Comparison of ENCODE assay signal across 8 cellular contexts in the genomic region with DNA sequence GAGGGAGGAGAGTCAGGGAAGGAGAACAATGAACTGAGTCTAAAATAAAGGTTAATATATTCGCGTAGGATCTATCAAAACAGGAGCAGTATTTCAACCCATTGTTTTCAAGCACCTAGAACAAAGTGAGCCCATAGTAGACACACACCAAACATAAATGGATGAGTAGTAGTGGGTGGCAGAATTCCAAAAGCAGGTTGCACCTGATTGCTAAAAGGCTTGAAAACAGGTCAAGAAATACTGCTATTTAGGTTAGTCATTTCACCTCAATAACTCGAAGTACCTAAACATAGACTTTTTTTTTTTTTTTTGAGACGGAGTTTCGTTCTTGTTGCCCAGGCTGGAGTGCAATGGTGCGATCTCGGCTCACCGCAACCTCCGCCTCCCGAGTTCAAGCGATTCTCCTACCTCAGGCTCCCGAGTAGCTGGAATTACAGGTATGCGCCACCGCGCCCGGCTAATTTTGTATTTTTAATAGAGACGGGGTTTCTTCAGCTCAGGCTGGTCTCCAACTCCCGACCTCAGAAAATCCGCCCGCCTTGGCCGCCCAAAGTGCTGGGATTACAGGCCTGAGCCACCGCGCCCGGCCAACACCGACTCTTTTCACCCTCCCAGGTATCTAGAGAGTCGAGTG. TPM values are rescaled to one million over a fixed set of nuclear protein-coding genes. Genes with fewer than 3 reads are reported as not detected.
A peak's percentile ranks its signal among the peaks of the same experiment; 100 is the strongest.
DNase-seq lines count a peak whose midpoint lies in the region; ATAC-seq and TF ChIP-seq lines count a peak whose summit lies in the region.

No MANE protein-coding gene starts in this region.

- no peak for DNase-seq in SK-N-SH
- no peak for DNase-seq in activated CD4-positive, alpha-beta memory T cell treated with anti-CD3 and anti-CD28 coated beads for 36 hours
- DNase-seq in stimulated activated naive B cell treated with anti-CD40 and anti-IgM and Interleukin-4, amounts not matched to agents 10 μg/mL and 1 μg/mL and 100 μg/mL, for 72 hours = no peak
- DNase-seq in NCI-H187 (lab: John Stamatoyannopoulos, UW) = no peak
- DNase-seq in activated CD4-positive, CD25-positive, alpha-beta regulatory T cell (lab: John Stamatoyannopoulos, UW) = no peak

- H3K4me1 Mint-ChIP-seq in activated CD4-positive, alpha-beta memory T cell treated with anti-CD3 and anti-CD28 coated beads for 36 hours (ENCODE audit: low read depth) = peaks cover 37% of the 10 kb centered on the region
- peaks cover 9 to 33% of the 10 kb centered on the region in 2 donors for H3K4me1 Mint-ChIP-seq in stimulated activated naive B cell treated with anti-CD40 and anti-IgM and Interleukin-4, amounts not matched to agents 10 μg/mL and 1 μg/mL and 100 μg/mL, for 72 hours

- peak overlapping the region; percentile 85 for H3K27ac Mint-ChIP-seq in activated CD4-positive, alpha-beta memory T cell treated with anti-CD3 and anti-CD28 coated beads for 36 hours
- H3K27ac Mint-ChIP-seq in stimulated activated naive B cell treated with anti-CD40 and anti-IgM and Interleukin-4, amounts not matched to agents 10 μg/mL and 1 μg/mL and 100 μg/mL, for 72 hours = peak overlapping the region; percentile 97

- TF ChIP-seq CTCF in SK-N-SH (IDR thresholded peaks at IDR 0.05) = no peak

- H3K9me3 ChIP-seq in SK-N-SH = no peaks in the 10 kb centered on the region
- H3K9me3 ChIP-seq in iPS-15b (ENCODE audit: control insufficient read depth, insufficient read depth, low read length) = no peaks in the 10 kb centered on the region

- H3K27me3 ChIP-seq in SK-N-SH (ENCODE audit: insufficient read depth) = no peaks in the 10 kb centered on the region
- H3K27me3 ChIP-seq in iPS-15b (ENCODE audit: control insufficient read depth, insufficient read depth, low read length) = no peaks in the 10 kb centered on the region

- H3K4me3 ChIP-seq in SK-N-SH (ENCODE audit: low read depth in 2 of 2, low read length in 1 of 2) (peak overlapping the region; percentile 78 to 93), iPS-15b (ENCODE audit: low read depth, low read length) (peak overlapping the region; percentile 88)

- H3K79me2 ChIP-seq in SK-N-SH (ENCODE audit: insufficient read depth) = peaks cover 34% of the 10 kb centered on the region

- H4K20me1 ChIP-seq in SK-N-SH (ENCODE audit: insufficient read depth) = no peaks in the 10 kb centered on the region

- no peaks in the 10 kb centered on the region for H3K36me3 ChIP-seq in SK-N-SH (replicated peaks in 1 of 2; ENCODE audit: control insufficient read depth in 1 of 2, insufficient read depth in 2 of 2, low read length in 1 of 2)
- H3K36me3 ChIP-seq in iPS-15b (ENCODE audit: control insufficient read depth, insufficient read depth, low read length) = no peaks in the 10 kb centered on the region

- no peak for TF ChIP-seq RAD21 in SK-N-SH (IDR thresholded peaks at IDR 0.05; ENCODE audit: low read length)

- CTCF ChIA-PET in SK-N-SH (lab: Yijun Ruan, JAX) = interaction anchor here (0.5 to 1.6 kb wide), 3 partner anchors 11 to 53 kb away, joined by 3 to 6 read pairs (median 4); no protein-coding TSS in a partner anchor
- CTCF ChIA-PET in activated CD4-positive, alpha-beta memory T cell treated with anti-CD3 and anti-CD28 coated beads for 36 hours (lab: Charles Lee) = interaction anchor here (1.1 kb wide), 1 partner anchor 69 kb away, joined by 3 read pairs; a partner anchor contains a TSS

- H3K27me3 Mint-ChIP-seq in activated CD4-positive, alpha-beta memory T cell treated with anti-CD3 and anti-CD28 coated beads for 36 hours = no peaks in the 10 kb centered on the region
- no peaks in the 10 kb centered on the region for H3K27me3 Mint-ChIP-seq in stimulated activated naive B cell treated with anti-CD40 and anti-IgM and Interleukin-4, amounts not matched to agents 10 μg/mL and 1 μg/mL and 100 μg/mL, for 72 hours

- H3F3A ChIP-seq in SK-N-SH (replicated peaks; ENCODE audit: insufficient read depth) = peaks cover 4% of the 10 kb centered on the region

- ATAC-seq in SK-N-SH treated with all-trans-retinoic acid at 6 μM for 48 hours (no peak), HG03457 (IDR thresholded peaks at IDR 0.05; ENCODE audit: unreplicated experiment) (no peak)
- no peak for ATAC-seq in stimulated activated naive B cell treated with anti-CD40 and anti-IgM and Interleukin-4, amounts not matched to agents 10 μg/mL and 1 μg/mL and 100 μg/mL, for 72 hours (replicated peaks)

- 69% methylated on average over 26 of the region's 26 CpGs for WGBS in SK-N-SH (ENCODE audit: low lambda C conversion rate)

- H3K9me2 ChIP-seq in SK-N-SH = no peaks in the 10 kb centered on the region

- peak overlapping the region; percentile 84 for H3K4me3 Mint-ChIP-seq in activated CD4-positive, alpha-beta memory T cell treated with anti-CD3 and anti-CD28 coated beads for 36 hours
- peak overlapping the region; percentile 89 to 93 for H3K4me3 Mint-ChIP-seq in stimulated activated naive B cell treated with anti-CD40 and anti-IgM and Interleukin-4, amounts not matched to agents 10 μg/mL and 1 μg/mL and 100 μg/mL, for 72 hours

- POLR2A ChIA-PET in SK-N-SH (lab: Yijun Ruan, JAX) = interaction anchor here (0.7 kb wide), 1 partner anchor 81 kb away, joined by 3 read pairs; no protein-coding TSS in a partner anchor
- POLR2A ChIA-PET in activated CD4-positive, alpha-beta memory T cell treated with anti-CD3 and anti-CD28 coated beads for 36 hours (lab: Charles Lee) = interaction anchor here (0.7 kb wide), 1 partner anchor 68 kb away, joined by 3 read pairs; a partner anchor contains a TSS

- H3K27ac ChIP-seq in SK-N-SH (ENCODE audit: low read depth in 2 of 2, low read length in 1 of 2) = no peak overlapping the region; a peak in 1 of 4 replicates

- H2AFZ ChIP-seq in SK-N-SH (ENCODE audit: low read depth) = peak overlapping the region; percentile 95

- H3K4me1 ChIP-seq in SK-N-SH (ENCODE audit: control insufficient read depth in 1 of 2, insufficient read depth in 2 of 2, low read depth in 1 of 2, low read length in 1 of 2) = peaks cover 0 to 12% of the 10 kb centered on the region in 2 experiments; a peak in 3 of 4 replicates
- peaks cover 14% of the 10 kb centered on the region for H3K4me1 ChIP-seq in iPS-15b (ENCODE audit: control insufficient read depth, insufficient read depth, low read length)

- H3K9ac ChIP-seq in SK-N-SH (peak overlapping the region; percentile 25; the same call in 1 of the 2 replicates), iPS-15b (ENCODE audit: low read depth, low read length) (peak overlapping the region; percentile 82)

- no peaks in the 10 kb centered on the region for H3K9me3 Mint-ChIP-seq in activated CD4-positive, alpha-beta memory T cell treated with anti-CD3 and anti-CD28 coated beads for 36 hours
- H3K9me3 Mint-ChIP-seq in stimulated activated naive B cell treated with anti-CD40 and anti-IgM and Interleukin-4, amounts not matched to agents 10 μg/mL and 1 μg/mL and 100 μg/mL, for 72 hours = no peaks in the 10 kb centered on the region

- peak overlapping the region; percentile 92 for H3K4me2 ChIP-seq in SK-N-SH

- TF ChIP-seq EP300 in SK-N-SH (IDR thresholded peaks at IDR 0.05; ENCODE audit: borderline replicate concordance in 1 of 2, low read depth in 1 of 2, low read length in 1 of 2) = no peak

- peaks cover 2% of the 10 kb centered on the region for H3K36me3 Mint-ChIP-seq in activated CD4-positive, alpha-beta memory T cell treated with anti-CD3 and anti-CD28 coated beads for 36 hours
- H3K36me3 Mint-ChIP-seq in stimulated activated naive B cell treated with anti-CD40 and anti-IgM and Interleukin-4, amounts not matched to agents 10 μg/mL and 1 μg/mL and 100 μg/mL, for 72 hours = peaks cover 0 to 2% of the 10 kb centered on the region in 2 donors

- intact Hi-C loops in activated CD4-positive, alpha-beta memory T cell treated with anti-CD3 and anti-CD28 coated beads for 36 hours (cut with micrococcal nuclease) = loop anchor here (1.0 to 5.0 kb wide), 6 partner anchors 68 to 647 kb away; a partner anchor contains a TSS

TF ChIP-seq in SK-N-SH, 30 proteins besides CTCF, POLR2A, EP300 and RAD21 (continues in another document):
- no peak for TF ChIP-seq JUND (IDR thresholded peaks at IDR 0.05)
- no peak for TF ChIP-seq RXRA (IDR thresholded peaks at IDR 0.05; ENCODE audit: borderline replicate concordance, low read depth)
- no peak for TF ChIP-seq MEF2A (IDR thresholded peaks at IDR 0.05; ENCODE audit: borderline replicate concordance, low read depth)
- TF ChIP-seq FOSL2 (IDR thresholded peaks at IDR 0.05; ENCODE audit: borderline replicate concordance, low read depth) = no peak
- no peak for TF ChIP-seq NRF1 (IDR thresholded peaks at IDR 0.05; ENCODE audit: low read depth, low read length)
- TF ChIP-seq ELF1 (IDR thresholded peaks at IDR 0.05) = no peak
- TF ChIP-seq RCOR1 (IDR thresholded peaks at IDR 0.05; ENCODE audit: low read length) = no peak
- no peak for TF ChIP-seq FOXJ3 (CRISPR knock-in tag; IDR thresholded peaks at IDR 0.05)
- no peak for TF ChIP-seq TCF12 (IDR thresholded peaks at IDR 0.05)
- no peak for TF ChIP-seq YY1 (IDR thresholded peaks at IDR 0.05; ENCODE audit: low read depth)

TF ChIP-seq in SK-N-SH treated with all-trans-retinoic acid at 6 μM for 48 hours, 23 proteins besides CTCF, POLR2A, EP300 and RAD21:
- TF ChIP-seq, protein P1, sequence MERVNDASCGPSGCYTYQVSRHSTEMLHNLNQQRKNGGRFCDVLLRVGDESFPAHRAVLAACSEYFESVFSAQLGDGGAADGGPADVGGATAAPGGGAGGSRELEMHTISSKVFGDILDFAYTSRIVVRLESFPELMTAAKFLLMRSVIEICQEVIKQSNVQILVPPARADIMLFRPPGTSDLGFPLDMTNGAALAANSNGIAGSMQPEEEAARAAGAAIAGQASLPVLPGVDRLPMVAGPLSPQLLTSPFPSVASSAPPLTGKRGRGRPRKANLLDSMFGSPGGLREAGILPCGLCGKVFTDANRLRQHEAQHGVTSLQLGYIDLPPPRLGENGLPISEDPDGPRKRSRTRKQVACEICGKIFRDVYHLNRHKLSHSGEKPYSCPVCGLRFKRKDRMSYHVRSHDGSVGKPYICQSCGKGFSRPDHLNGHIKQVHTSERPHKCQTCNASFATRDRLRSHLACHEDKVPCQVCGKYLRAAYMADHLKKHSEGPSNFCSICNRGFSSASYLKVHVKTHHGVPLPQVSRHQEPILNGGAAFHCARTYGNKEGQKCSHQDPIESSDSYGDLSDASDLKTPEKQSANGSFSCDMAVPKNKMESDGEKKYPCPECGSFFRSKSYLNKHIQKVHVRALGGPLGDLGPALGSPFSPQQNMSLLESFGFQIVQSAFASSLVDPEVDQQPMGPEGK (CRISPR knock-in tag; IDR thresholded peaks at IDR 0.05; ENCODE audit: borderline replicate concordance) = no peak
- TF ChIP-seq RARB (CRISPR knock-in tag; IDR thresholded peaks at IDR 0.05) = no peak

RNA-seq across cellular contexts. Expression of a gene that starts 0.9 kb away (rescaled TPM):
- 10.4 and 12.8 TPM in 2 replicates for polyA plus RNA-seq in SK-N-SH (2012; rRNA removed)
- polyA plus RNA-seq in SK-N-SH (2012; cell fraction: cytosol; rRNA removed) = 14.0 and 14.4 TPM in 2 replicates
- polyA plus RNA-seq in SK-N-SH (2012; cell fraction: nucleus; rRNA removed) = 8.1 and 12.2 TPM in 2 replicates
- total RNA-seq in activated CD4-positive, alpha-beta memory T cell treated with anti-CD3 and anti-CD28 coated beads for 36 hours = 10 to 100 TPM; 10.0 to 11.4 TPM
